In genomic region chr12:117020536-117021220, GRCh38 we compare ENCODE assay signal across 20 cellular contexts.
"Had no signal": no experiment of that assay in that cellular context is flagged by ENCODE, and none has a peak within 500 bp of the region (broad histone marks: within the 10 kb centered on the region; RNA-seq: fewer than 3 reads in every experiment).

No MANE protein-coding gene starts in this region.

- H3K4me3 ChIP-seq: ascending aorta, breast epithelium, mucosa of descending colon, pancreas, SK-N-MC, spleen, suprapubic skin, upper lobe of left lung had no signal

- FAIRE-seq: frontal cortex, kidney, pancreas, TTC549 had no signal

- H3K27ac Mint-ChIP-seq: activated CD8-positive, alpha-beta T cell treated with anti-CD3 and anti-CD28 coated beads for 36 hours; activated naive CD4-positive, alpha-beta T cell treated with anti-CD3 and anti-CD28 coated beads, Interleukin-2, amount 10 ng/mL, durations not matched to agents 7 days and 5 days had no signal

- H3K4me3 Mint-ChIP-seq: activated CD8-positive, alpha-beta T cell treated with anti-CD3 and anti-CD28 coated beads for 36 hours; activated naive CD4-positive, alpha-beta T cell treated with anti-CD3 and anti-CD28 coated beads, Interleukin-2, amount 10 ng/mL, durations not matched to agents 7 days and 5 days; naive B cell had no signal

- H3K9me3 Mint-ChIP-seq: activated CD8-positive, alpha-beta T cell treated with anti-CD3 and anti-CD28 coated beads for 36 hours; activated naive CD4-positive, alpha-beta T cell treated with anti-CD3 and anti-CD28 coated beads, Interleukin-2, amount 10 ng/mL, durations not matched to agents 7 days and 5 days had no signal

- H3K27me3 ChIP-seq: ascending aorta, breast epithelium, neutrophil, pancreas, spleen, suprapubic skin, upper lobe of left lung had no signal

- H3K4me1 Mint-ChIP-seq: naive B cell had no signal

- ATAC-seq: activated CD8-positive, alpha-beta T cell treated with anti-CD3 and anti-CD28 coated beads for 36 hours; left lobe of liver; mucosa of descending colon; pancreas had no signal

- H3K27me3 Mint-ChIP-seq: activated CD8-positive, alpha-beta T cell treated with anti-CD3 and anti-CD28 coated beads for 36 hours; activated naive CD4-positive, alpha-beta T cell treated with anti-CD3 and anti-CD28 coated beads, Interleukin-2, amount 10 ng/mL, durations not matched to agents 7 days and 5 days; naive B cell had no signal

- H3K27ac ChIP-seq: ascending aorta, breast epithelium, neutrophil, pancreas, SK-N-MC, spleen, suprapubic skin, upper lobe of left lung had no signal

- H3K36me3 ChIP-seq: breast epithelium had no signal

- H3K9me3 ChIP-seq: breast epithelium, mucosa of descending colon, neutrophil, pancreas, suprapubic skin, upper lobe of left lung had no signal

- DNase-seq: activated CD4-positive, alpha-beta T cell treated with anti-CD3 and anti-CD28 coated beads for 48 hours; activated CD8-positive, alpha-beta T cell treated with anti-CD3 and anti-CD28 coated beads for 36 hours; activated naive CD4-positive, alpha-beta T cell treated with anti-CD3 and anti-CD28 coated beads, Interleukin-2, amount 10 ng/mL, durations not matched to agents 7 days and 5 days; activated T-cell treated with anti-CD3 and anti-CD28 coated beads, Interleukin-2, amount 50 U/mL, for 1 hour; cortex of kidney; kidney; mucosa of descending colon; naive B cell; pancreas; spleen; stimulated activated naive CD4-positive, alpha-beta T cell treated with Interleukin-2 at 50 U/mL for 16 hours had no signal
